Comparison of ENCODE assay signal across 8 cellular contexts in the genomic region with DNA sequence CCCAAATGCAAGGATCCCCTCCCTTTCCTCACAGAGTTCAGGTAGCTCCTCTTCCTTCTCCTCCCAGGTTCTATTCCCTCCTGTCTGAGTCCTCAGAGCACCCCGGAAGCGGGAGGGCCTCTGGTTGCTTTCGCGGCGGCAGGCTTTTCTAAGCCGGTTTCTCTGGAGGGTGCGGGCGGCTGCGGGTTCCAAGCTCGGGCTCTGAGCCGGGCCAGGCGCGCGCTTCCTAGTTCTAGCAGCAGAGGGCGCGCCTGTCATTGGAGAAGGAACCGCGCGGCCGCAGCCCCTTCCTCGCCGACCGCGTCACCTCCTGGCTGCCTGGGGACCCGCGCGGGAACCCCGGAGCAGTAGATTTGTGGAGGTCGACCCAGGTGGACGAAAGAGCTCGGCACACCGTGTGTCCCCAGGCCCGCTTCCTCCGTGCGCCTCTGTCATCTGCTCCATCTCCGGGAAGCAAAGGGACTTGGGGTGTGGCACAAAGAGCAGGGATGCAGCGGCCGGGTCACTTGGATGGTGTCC.
DNase-seq lines count a peak whose midpoint lies in the region; ATAC-seq and TF ChIP-seq lines count a peak whose summit lies in the region.

No MANE protein-coding gene starts in this region.

- DNase-seq in NCI-H2081 (lab: John Stamatoyannopoulos, UW) = peak; percentile 58 to 59
- DNase-seq in NCI-H2081 treated with DMSO at 0.1 percent for 48 hours (lab: John Stamatoyannopoulos, UW) = no peak
- DNase-seq in HFF-Myc (ENCODE audit: extremely low read depth, low read depth) = no peak
- peak; percentile 18 for DNase-seq in NCI-H446 treated with DMSO at 0.1 percent for 48 hours (lab: John Stamatoyannopoulos, UW)
- peak; percentile 2 for DNase-seq in amniotic epithelial cell (ENCODE audit: low read depth)
- peak; percentile 16 for DNase-seq in iPS DF 4.7 (ENCODE audit: extremely low read depth, low spot score)

- no peak overlapping the region for H3K4me3 ChIP-seq in HFF-Myc (replicated peaks; ENCODE audit: low read depth, low read length)
- peak overlapping the region; percentile 39 to 70 (median 61) for H3K4me3 ChIP-seq in skeletal muscle tissue (ENCODE audit: low read length in 3 of 3)

- ATAC-seq in GM18867 (IDR thresholded peaks at IDR 0.05; ENCODE audit: unreplicated experiment) = no peak

- peak; percentile 82 for TF ChIP-seq CTCF in HFF-Myc (IDR thresholded peaks at IDR 0.05; ENCODE audit: low read depth, low read length, missing control alignments)

- no peak overlapping the region for H3K27ac ChIP-seq in skeletal muscle tissue (ENCODE audit: low read depth, low read length)

- peaks cover 0 to 10% (median 2%) of the 10 kb centered on the region in 3 donors for H3K27me3 ChIP-seq in skeletal muscle tissue (ENCODE audit: control insufficient read depth in 3 of 3, insufficient read depth in 3 of 3, low read length in 3 of 3)

- no peaks in the 10 kb centered on the region for H3K9me3 ChIP-seq in skeletal muscle tissue (ENCODE audit: control insufficient read depth in 3 of 3, low read length in 3 of 3)

- peak overlapping the region in 2 of 3 donors; percentile 7 to 84 for H3K9ac ChIP-seq in skeletal muscle tissue (ENCODE audit: low read depth in 1 of 3, low read length in 3 of 3)

- no peaks in the 10 kb centered on the region for H3K36me3 ChIP-seq in skeletal muscle tissue (ENCODE audit: control insufficient read depth in 3 of 3, insufficient read depth in 3 of 3, low read length in 3 of 3)

- H3K4me1 ChIP-seq in skeletal muscle tissue (ENCODE audit: control insufficient read depth in 3 of 3, insufficient read depth in 3 of 3, low read length in 3 of 3) = peaks cover 2 to 34% (median 32%) of the 10 kb centered on the region in 3 donors

Comparison
In these comparisons a context has a peak if more than half of its experiments do, and no peak if none do; other contexts are left out.
1. DNase-seq: peak in NCI-H2081 (2 of 2), NCI-H446 treated with DMSO at 0.1 percent for 48 hours (single experiment), amniotic epithelial cell (single experiment) and iPS DF 4.7 (single experiment); none in NCI-H2081 treated with DMSO at 0.1 percent for 48 hours (single experiment) and HFF-Myc (single experiment).